ENCODE assay signal across 27 cellular contexts in genomic region chr13:95862401-95862800, GRCh38.
"Had no signal": no experiment of that assay in that cellular context is flagged by ENCODE, and none has a peak within 500 bp of the region (broad histone marks: within the 10 kb centered on the region; RNA-seq: fewer than 3 reads in every experiment).

No MANE protein-coding gene starts in this region.

- H3K27me3 ChIP-seq: dorsolateral prefrontal cortex, foreskin keratinocyte, heart left ventricle, right atrium auricular region, suprapubic skin, tibial artery had no signal

- H3K27ac ChIP-seq: dorsolateral prefrontal cortex, foreskin keratinocyte, heart left ventricle, right atrium auricular region, suprapubic skin, tibial artery had no signal

- H3K9me3 ChIP-seq: heart left ventricle, right atrium auricular region, suprapubic skin, tibial artery had no signal

- ATAC-seq: activated CD4-positive, alpha-beta T cell treated with anti-CD3 and anti-CD28 coated beads for 36 hours; activated CD8-positive, alpha-beta memory T cell treated with anti-CD3 and anti-CD28 coated beads, Interleukin-2, amount 10 ng/mL, durations not matched to agents 7 days and 5 days; activated CD8-positive, alpha-beta T cell treated with anti-CD3 and anti-CD28 coated beads, Interleukin-2, amount 10 ng/mL, durations not matched to agents 7 days and 5 days; activated naive CD4-positive, alpha-beta T cell treated with anti-CD3 and anti-CD28 coated beads, Interleukin-2, amount 50 U/mL, for 72 hours; activated T-cell treated with anti-CD3 and anti-CD28 coated beads, Interleukin-2, amount 50 U/mL, for 72 hours; foreskin keratinocyte; heart left ventricle; left colon; naive thymus-derived CD8-positive, alpha-beta T cell had no signal

- H3K4me3 ChIP-seq: dorsolateral prefrontal cortex, heart left ventricle, right atrium auricular region, suprapubic skin, tibial artery had no signal

- DNase-seq: activated CD4-positive, alpha-beta T cell treated with anti-CD3 and anti-CD28 coated beads for 36 hours; activated CD4-positive, CD25-positive, alpha-beta regulatory T cell; activated CD8-positive, alpha-beta memory T cell treated with anti-CD3 and anti-CD28 coated beads, Interleukin-2, amount 10 ng/mL, durations not matched to agents 7 days and 5 days; activated CD8-positive, alpha-beta T cell treated with anti-CD3 and anti-CD28 coated beads, Interleukin-2, amount 10 ng/mL, durations not matched to agents 7 days and 5 days; activated naive CD4-positive, alpha-beta T cell; activated T-cell treated with anti-CD3 and anti-CD28 coated beads, Interleukin-2, amount 50 U/mL, for 72 hours; anterior cingulate cortex; dorsolateral prefrontal cortex; effector memory CD4-positive, alpha-beta T cell; foreskin keratinocyte; heart left ventricle; hypothalamus; immature natural killer cell; kidney; left colon; naive thymus-derived CD8-positive, alpha-beta T cell; occipital lobe; stimulated activated CD4-positive, alpha-beta T cell treated with anti-CD3 and anti-CD28 coated beads, Interleukin-15, amount 100 ng/mL, for 24 hours; stimulated activated CD4-positive, alpha-beta T cell treated with anti-CD3 and anti-CD28 coated beads, Interleukin-2, amount 100 ng/mL, for 24 hours; stimulated activated naive CD4-positive, alpha-beta T cell; T-helper 1 cell; tibial artery had no signal

- H3K4me1 ChIP-seq: foreskin keratinocyte, right atrium auricular region, suprapubic skin, tibial artery had no signal

- FAIRE-seq: bronchial epithelial cell, colon, kidney had no signal
